13 cellular contexts compared by ENCODE assay signal in genomic region chr13:41276824-41277223, GRCh38. TPM values are rescaled to one million over a fixed set of nuclear protein-coding genes. Genes with fewer than 3 reads are reported as not detected.
A peak's percentile ranks its signal among the peaks of the same experiment; 100 is the strongest.
DNase-seq lines count a peak whose midpoint lies in the region; ATAC-seq and TF ChIP-seq lines count a peak whose summit lies in the region.
"Had no signal": no experiment of that assay in that cellular context is flagged by ENCODE, and none has a peak within 500 bp of the region (broad histone marks: within the 10 kb centered on the region; RNA-seq: fewer than 3 reads in every experiment).

No MANE protein-coding gene starts in this region.

- no peak for TF ChIP-seq CTCF in activated CD8-positive, alpha-beta T cell treated with anti-CD3 and anti-CD28 coated beads for 36 hours (IDR thresholded peaks at IDR 0.05)
- no peak for TF ChIP-seq CTCF in WTC11 (IDR thresholded peaks at IDR 0.05)

- POLR2A ChIA-PET in activated CD8-positive, alpha-beta T cell treated with anti-CD3 and anti-CD28 coated beads for 36 hours (lab: Charles Lee) = interaction anchor here (1.9 kb wide), 2 partner anchors 10 to 14 kb away, joined by 4 read pairs; partner anchors contain the start of gene MTRF1
- POLR2A ChIA-PET in activated CD8-positive, alpha-beta T cell treated with anti-CD3 and anti-CD28 coated beads, Interleukin-2, amount 10 ng/mL, durations not matched to agents 7 days and 5 days (lab: Charles Lee) = interaction anchor here (0.6 kb wide), 1 partner anchor 613 kb away, joined by 3 read pairs; no protein-coding TSS in a partner anchor
- POLR2A ChIA-PET in WTC11 (lab: Charles Lee) = no interaction called here

- no peak overlapping the region for H3K27ac Mint-ChIP-seq in activated CD8-positive, alpha-beta T cell treated with anti-CD3 and anti-CD28 coated beads for 36 hours
- H3K27ac Mint-ChIP-seq in activated CD8-positive, alpha-beta T cell treated with anti-CD3 and anti-CD28 coated beads, Interleukin-2, amount 10 ng/mL, durations not matched to agents 7 days and 5 days = no peak overlapping the region
- no peak overlapping the region for H3K27ac Mint-ChIP-seq in stimulated activated naive CD8-positive, alpha-beta T cell treated with anti-CD3 and anti-CD28 coated beads, Interleukin-15, amount 100 ng/mL, for 72 hours
- no peak overlapping the region for H3K27ac Mint-ChIP-seq in WTC11
- H3K27ac Mint-ChIP-seq: B cell; CD4-positive, alpha-beta T cell had no signal

- no peak overlapping the region for H3K4me3 Mint-ChIP-seq in activated CD8-positive, alpha-beta T cell treated with anti-CD3 and anti-CD28 coated beads for 36 hours
- H3K4me3 Mint-ChIP-seq in activated CD8-positive, alpha-beta T cell treated with anti-CD3 and anti-CD28 coated beads, Interleukin-2, amount 10 ng/mL, durations not matched to agents 7 days and 5 days = no peak overlapping the region
- H3K4me3 Mint-ChIP-seq in stimulated activated naive CD8-positive, alpha-beta T cell treated with anti-CD3 and anti-CD28 coated beads, Interleukin-15, amount 100 ng/mL, for 72 hours = no peak overlapping the region
- H3K4me3 Mint-ChIP-seq in WTC11 = no peak overlapping the region
- H3K4me3 Mint-ChIP-seq: B cell; CD4-positive, alpha-beta T cell had no signal

- no peak for DNase-seq in activated CD8-positive, alpha-beta T cell treated with anti-CD3 and anti-CD28 coated beads for 36 hours
- DNase-seq in activated CD8-positive, alpha-beta T cell treated with anti-CD3 and anti-CD28 coated beads, Interleukin-2, amount 10 ng/mL, durations not matched to agents 7 days and 5 days = no peak
- no peak for DNase-seq in stimulated activated naive CD8-positive, alpha-beta T cell treated with anti-CD3 and anti-CD28 coated beads, Interleukin-15, amount 100 ng/mL, for 72 hours
- DNase-seq in stimulated activated naive CD8-positive, alpha-beta T cell treated with anti-CD3 and anti-CD28 coated beads, Interleukin-15, Interleukin-2, amounts not matched to agents 100 U/mL and 50 U/mL, for 24 hours = no peak
- no peak for DNase-seq in WTC11 (ENCODE audit: low spot score)
- no peak for DNase-seq in NCI-H1694 (lab: John Stamatoyannopoulos, UW)
- DNase-seq in NCI-H510A treated with DMSO at 0.1 percent for 48 hours (lab: John Stamatoyannopoulos, UW) = no peak
- DNase-seq: C1 segment of cervical spinal cord; CD4-positive, alpha-beta T cell; DMS79; GOT3 had no signal

- intact Hi-C loops in activated CD8-positive, alpha-beta T cell treated with anti-CD3 and anti-CD28 coated beads for 36 hours (cut with micrococcal nuclease) = no loop called here

- H3K27me3 Mint-ChIP-seq in activated CD8-positive, alpha-beta T cell treated with anti-CD3 and anti-CD28 coated beads for 36 hours = no peaks in the 10 kb centered on the region
- no peaks in the 10 kb centered on the region for H3K27me3 Mint-ChIP-seq in activated CD8-positive, alpha-beta T cell treated with anti-CD3 and anti-CD28 coated beads, Interleukin-2, amount 10 ng/mL, durations not matched to agents 7 days and 5 days (ENCODE audit: low read depth)
- H3K27me3 Mint-ChIP-seq in stimulated activated naive CD8-positive, alpha-beta T cell treated with anti-CD3 and anti-CD28 coated beads, Interleukin-15, amount 100 ng/mL, for 72 hours = no peaks in the 10 kb centered on the region
- no peaks in the 10 kb centered on the region for H3K27me3 Mint-ChIP-seq in WTC11 (ENCODE audit: low read depth)
- H3K27me3 Mint-ChIP-seq: CD4-positive, alpha-beta T cell had no signal

- H3K4me1 Mint-ChIP-seq in activated CD8-positive, alpha-beta T cell treated with anti-CD3 and anti-CD28 coated beads for 36 hours (ENCODE audit: low read depth) = peaks cover 23% of the 10 kb centered on the region
- peaks cover 10% of the 10 kb centered on the region for H3K4me1 Mint-ChIP-seq in activated CD8-positive, alpha-beta T cell treated with anti-CD3 and anti-CD28 coated beads, Interleukin-2, amount 10 ng/mL, durations not matched to agents 7 days and 5 days (ENCODE audit: low read depth)
- peaks cover 26% of the 10 kb centered on the region for H3K4me1 Mint-ChIP-seq in stimulated activated naive CD8-positive, alpha-beta T cell treated with anti-CD3 and anti-CD28 coated beads, Interleukin-15, amount 100 ng/mL, for 72 hours
- peaks cover 38% of the 10 kb centered on the region for H3K4me1 Mint-ChIP-seq in WTC11

- H3K36me3 Mint-ChIP-seq in activated CD8-positive, alpha-beta T cell treated with anti-CD3 and anti-CD28 coated beads for 36 hours (ENCODE audit: low read depth) = peaks cover 3% of the 10 kb centered on the region
- H3K36me3 Mint-ChIP-seq in activated CD8-positive, alpha-beta T cell treated with anti-CD3 and anti-CD28 coated beads, Interleukin-2, amount 10 ng/mL, durations not matched to agents 7 days and 5 days (ENCODE audit: low read depth) = peaks cover 4% of the 10 kb centered on the region
- H3K36me3 Mint-ChIP-seq in WTC11 = peaks cover 3% of the 10 kb centered on the region

- peak; percentile 49 for ATAC-seq in activated CD8-positive, alpha-beta T cell treated with anti-CD3 and anti-CD28 coated beads for 36 hours
- ATAC-seq in activated CD8-positive, alpha-beta T cell treated with anti-CD3 and anti-CD28 coated beads, Interleukin-2, amount 10 ng/mL, durations not matched to agents 7 days and 5 days = no peak
- ATAC-seq in stimulated activated naive CD8-positive, alpha-beta T cell treated with anti-CD3 and anti-CD28 coated beads, Interleukin-15, amount 100 ng/mL, for 72 hours = peak; percentile 26
- no peak for ATAC-seq in stimulated activated naive CD8-positive, alpha-beta T cell treated with anti-CD3 and anti-CD28 coated beads, Interleukin-15, Interleukin-2, amounts not matched to agents 100 U/mL and 50 U/mL, for 24 hours
- ATAC-seq in WTC11 (peak; percentile 22; the same call in 1 of the 2 replicates), GM18861 (IDR thresholded peaks at IDR 0.05; ENCODE audit: unreplicated experiment) (no peak)

- H3K9me3 Mint-ChIP-seq in activated CD8-positive, alpha-beta T cell treated with anti-CD3 and anti-CD28 coated beads for 36 hours = peaks cover 5% of the 10 kb centered on the region
- H3K9me3 Mint-ChIP-seq in activated CD8-positive, alpha-beta T cell treated with anti-CD3 and anti-CD28 coated beads, Interleukin-2, amount 10 ng/mL, durations not matched to agents 7 days and 5 days (ENCODE audit: insufficient read depth) = peaks cover 7% of the 10 kb centered on the region
- H3K9me3 Mint-ChIP-seq in stimulated activated naive CD8-positive, alpha-beta T cell treated with anti-CD3 and anti-CD28 coated beads, Interleukin-15, amount 100 ng/mL, for 72 hours = peaks cover 0 to 3% of the 10 kb centered on the region in 2 donors
- peaks cover 19% of the 10 kb centered on the region for H3K9me3 Mint-ChIP-seq in WTC11

- CTCF ChIA-PET in activated CD8-positive, alpha-beta T cell treated with anti-CD3 and anti-CD28 coated beads for 36 hours (lab: Charles Lee) = interaction anchor here (0.8 to 1.1 kb wide), 2 partner anchors 10 to 75 kb away, joined by 3 read pairs; no protein-coding TSS in a partner anchor
- CTCF ChIA-PET in activated CD8-positive, alpha-beta T cell treated with anti-CD3 and anti-CD28 coated beads, Interleukin-2, amount 10 ng/mL, durations not matched to agents 7 days and 5 days (lab: Charles Lee) = interaction anchor here (1.6 kb wide), 1 partner anchor 13 kb away, joined by 3 read pairs; the partner anchor contains the start of gene MTRF1
- CTCF ChIA-PET in WTC11 (lab: Charles Lee) = no interaction called here

TF ChIP-seq in WTC11, 78 proteins besides CTCF, POLR2A, EP300 and RAD21 (continues in another document):
- TF ChIP-seq RELA (CRISPR knock-in tag; IDR thresholded peaks at IDR 0.05; ENCODE audit: borderline replicate concordance) = no peak
- TF ChIP-seq ZNF396 (CRISPR knock-in tag; IDR thresholded peaks at IDR 0.05; ENCODE audit: borderline replicate concordance) = no peak
- TF ChIP-seq, protein P1, sequence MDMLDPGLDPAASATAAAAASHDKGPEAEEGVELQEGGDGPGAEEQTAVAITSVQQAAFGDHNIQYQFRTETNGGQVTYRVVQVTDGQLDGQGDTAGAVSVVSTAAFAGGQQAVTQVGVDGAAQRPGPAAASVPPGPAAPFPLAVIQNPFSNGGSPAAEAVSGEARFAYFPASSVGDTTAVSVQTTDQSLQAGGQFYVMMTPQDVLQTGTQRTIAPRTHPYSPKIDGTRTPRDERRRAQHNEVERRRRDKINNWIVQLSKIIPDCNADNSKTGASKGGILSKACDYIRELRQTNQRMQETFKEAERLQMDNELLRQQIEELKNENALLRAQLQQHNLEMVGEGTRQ (CRISPR knock-in tag; IDR thresholded peaks at IDR 0.05) = no peak
- TF ChIP-seq IRF1 (CRISPR knock-in tag; IDR thresholded peaks at IDR 0.05) = no peak
- TF ChIP-seq SMAD4 (CRISPR knock-in tag; IDR thresholded peaks at IDR 0.05) = no peak

RNA-seq across cellular contexts. Expression of gene MTRF1, which starts 13.4 kb away (rescaled TPM):
- total RNA-seq in activated CD8-positive, alpha-beta T cell treated with anti-CD3 and anti-CD28 coated beads for 36 hours = 10 to 100 TPM; 22.6 to 23.4 TPM
- 10 to 100 TPM; 18.2 to 22.0 TPM for total RNA-seq in activated CD8-positive, alpha-beta T cell treated with anti-CD3 and anti-CD28 coated beads, Interleukin-2, amount 10 ng/mL, durations not matched to agents 7 days and 5 days
- 12.9 to 16.2 TPM (median 14.9 TPM) in 3 replicates for total RNA-seq in WTC11 (2021)

RNA-seq across cellular contexts. Expression of gene NAA16, which starts 34.2 kb away (rescaled TPM):
- 10 to 100 TPM; 23.5 to 32.8 TPM for total RNA-seq in activated CD8-positive, alpha-beta T cell treated with anti-CD3 and anti-CD28 coated beads for 36 hours
- 10 to 100 TPM; 36.7 to 38.7 TPM for total RNA-seq in activated CD8-positive, alpha-beta T cell treated with anti-CD3 and anti-CD28 coated beads, Interleukin-2, amount 10 ng/mL, durations not matched to agents 7 days and 5 days
- total RNA-seq in WTC11 (2021) = 30.5 to 32.5 TPM (median 32.4 TPM) in 3 replicates

Comparison
In these comparisons a context has a peak if more than half of its experiments do, and no peak if none do; other contexts are left out.
1. ATAC-seq: peak in activated CD8-positive, alpha-beta T cell treated with anti-CD3 and anti-CD28 coated beads for 36 hours (single experiment), stimulated activated naive CD8-positive, alpha-beta T cell treated with anti-CD3 and anti-CD28 coated beads, Interleukin-15, amount 100 ng/mL, for 72 hours (single experiment) and WTC11 (single experiment); none in activated CD8-positive, alpha-beta T cell treated with anti-CD3 and anti-CD28 coated beads, Interleukin-2, amount 10 ng/mL, durations not matched to agents 7 days and 5 days (single experiment), stimulated activated naive CD8-positive, alpha-beta T cell treated with anti-CD3 and anti-CD28 coated beads, Interleukin-15, Interleukin-2, amounts not matched to agents 100 U/mL and 50 U/mL, for 24 hours (single experiment) and GM18861 (single experiment).